9 cellular contexts compared by ENCODE assay signal in the genomic region with DNA sequence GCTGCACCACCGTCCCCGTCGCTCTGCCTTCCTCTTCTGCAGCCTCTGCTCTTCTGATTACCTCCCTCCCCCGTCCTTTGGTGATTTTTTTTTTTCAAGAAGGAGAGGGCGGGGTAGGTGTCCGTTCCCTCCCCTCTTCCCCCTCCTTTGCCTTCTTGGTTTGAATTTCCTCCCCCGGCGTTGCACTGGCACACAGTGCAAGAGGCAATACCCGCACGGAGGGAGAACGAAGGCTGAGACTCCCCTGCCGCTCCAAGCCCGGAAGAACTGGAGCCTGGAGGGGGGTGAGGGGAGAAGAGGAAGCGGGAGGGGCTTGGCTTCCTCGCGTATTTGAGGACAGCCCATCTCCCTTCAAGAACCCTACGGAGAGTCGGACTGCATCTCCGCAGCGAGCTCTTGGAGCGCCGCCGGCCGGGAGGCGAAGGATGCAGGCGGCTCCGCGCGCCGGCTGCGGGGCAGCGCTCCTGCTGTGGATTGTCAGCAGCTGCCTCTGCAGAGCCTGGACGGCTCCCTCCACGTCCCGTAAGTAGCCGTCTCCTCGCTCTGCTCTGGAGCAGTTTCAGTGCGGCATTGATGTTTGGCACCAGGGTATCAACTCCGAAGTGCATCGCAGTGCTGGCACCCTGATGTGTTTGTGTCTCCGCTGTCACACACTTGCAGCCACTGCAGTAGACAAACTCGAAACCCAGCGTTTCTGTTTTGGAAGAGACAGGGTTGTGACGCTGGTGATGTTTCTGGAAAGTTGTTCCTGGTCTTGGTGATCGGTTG. TPM values are rescaled to one million over a fixed set of nuclear protein-coding genes. Genes with fewer than 3 reads are reported as not detected.
DNase-seq lines count a peak whose midpoint lies in the region; ATAC-seq lines count a peak whose summit lies in the region.
"Had no signal": no experiment of that assay in that cellular context is flagged by ENCODE, and none has a peak within 500 bp of the region (broad histone marks: within the 10 kb centered on the region; RNA-seq: fewer than 3 reads in every experiment).

A gene (plus strand): TSS at position 350 of the 768 bp plus-strand sequence. CDS start 76 bp downstream, at position 426.

- peaks cover 10% of the 10 kb centered on the region for H3K4me1 Mint-ChIP-seq in activated T-cell treated with anti-CD3 and anti-CD28 coated beads, Interleukin-2, amount 50 U/mL, for 72 hours (ENCODE audit: low read depth)

- H3K4me3 Mint-ChIP-seq in activated T-cell treated with anti-CD3 and anti-CD28 coated beads, Interleukin-2, amount 50 U/mL, for 72 hours, result peak within 1 kb of the TSS; percentile 67 to 81

- intact Hi-C loops in head of caudate nucleus (cut with DNase I), result no loop called here
- intact Hi-C loops in posterior cingulate gyrus (cut with DNase I), result no loop called here

- peaks cover 30% of the 10 kb centered on the region for H3K27me3 Mint-ChIP-seq in activated T-cell treated with anti-CD3 and anti-CD28 coated beads, Interleukin-2, amount 50 U/mL, for 72 hours (ENCODE audit: low read depth)

- DNase-seq in ELF-1 (ENCODE audit: low read depth, low spot score) (peak; percentile 79), NCI-H1092 treated with DMSO at 0.1 percent for 48 hours (lab: John Stamatoyannopoulos, UW) (peak; percentile 91), head of caudate nucleus (peak in 41 of 42 donors; percentile 20 to 79 (median 53)), posterior cingulate gyrus (peak; percentile 24 to 93 (median 61))
- DNase-seq in activated T-cell treated with anti-CD3 and anti-CD28 coated beads, Interleukin-2, amount 50 U/mL, for 72 hours, result no peak

- ATAC-seq in activated T-cell treated with anti-CD3 and anti-CD28 coated beads, Interleukin-2, amount 50 U/mL, for 72 hours (replicated peaks in 1 of 2), result no peak
- ATAC-seq in HG03439 (IDR thresholded peaks at IDR 0.05; ENCODE audit: unreplicated experiment) (no peak), HG03469 (IDR thresholded peaks at IDR 0.05; ENCODE audit: unreplicated experiment) (no peak), HG02840 (IDR thresholded peaks at IDR 0.05; ENCODE audit: low FRiP score, unreplicated experiment) (no peak)

- no peak within 1 kb of the TSS for H3K27ac Mint-ChIP-seq in activated T-cell treated with anti-CD3 and anti-CD28 coated beads, Interleukin-2, amount 50 U/mL, for 72 hours

- no peaks in the 10 kb centered on the region for H3K36me3 Mint-ChIP-seq in activated T-cell treated with anti-CD3 and anti-CD28 coated beads, Interleukin-2, amount 50 U/mL, for 72 hours (ENCODE audit: insufficient read depth in 2 of 2)

- H3K9me3 Mint-ChIP-seq in activated T-cell treated with anti-CD3 and anti-CD28 coated beads, Interleukin-2, amount 50 U/mL, for 72 hours, result peaks cover 1 to 2% of the 10 kb centered on the region in 2 donors

RNA-seq across cellular contexts. Expression of the gene that starts here (rescaled TPM):
- not detected for total RNA-seq in activated T-cell treated with anti-CD3 and anti-CD28 coated beads, Interleukin-2, amount 50 U/mL, for 72 hours
- total RNA-seq: pulmonary artery endothelial cell had no signal

Comparison
In these comparisons a context has a peak if more than half of its experiments do, and no peak if none do; other contexts are left out.
1. DNase-seq: peak in ELF-1 (single experiment), NCI-H1092 treated with DMSO at 0.1 percent for 48 hours (single experiment), head of caudate nucleus (41 of 42) and posterior cingulate gyrus (10 of 10); none in activated T-cell treated with anti-CD3 and anti-CD28 coated beads, Interleukin-2, amount 50 U/mL, for 72 hours (0 of 2).